In genomic region chr6:89581669-89582068, GRCh38 we compare ENCODE assay signal across 21 cellular contexts. TPM values are rescaled to one million over a fixed set of nuclear protein-coding genes. Genes with fewer than 3 reads are reported as not detected.
DNase-seq lines count a peak whose midpoint lies in the region; ATAC-seq and TF ChIP-seq lines count a peak whose summit lies in the region.
"Had no signal": no experiment of that assay in that cellular context is flagged by ENCODE, and none has a peak within 500 bp of the region (broad histone marks: within the 10 kb centered on the region; RNA-seq: fewer than 3 reads in every experiment).

No MANE protein-coding gene starts in this region.

- no peaks in the 10 kb centered on the region for H3K27me3 Mint-ChIP-seq in mesothelial cell of epicardium (ENCODE audit: low read depth)
- H3K27me3 Mint-ChIP-seq in activated CD8-positive, alpha-beta memory T cell treated with anti-CD3 and anti-CD28 coated beads, Interleukin-2, amount 10 ng/mL, durations not matched to agents 7 days and 5 days, result no peaks in the 10 kb centered on the region
- H3K27me3 Mint-ChIP-seq: activated CD4-positive, alpha-beta memory T cell treated with anti-CD3 and anti-CD28 coated beads for 36 hours; activated naive CD8-positive, alpha-beta T cell; central memory CD8-positive, alpha-beta T cell; T-cell had no signal

- no peaks in the 10 kb centered on the region for H3K9me3 Mint-ChIP-seq in mesothelial cell of epicardium
- H3K9me3 Mint-ChIP-seq in activated CD8-positive, alpha-beta memory T cell treated with anti-CD3 and anti-CD28 coated beads, Interleukin-2, amount 10 ng/mL, durations not matched to agents 7 days and 5 days (ENCODE audit: low read depth), result no peaks in the 10 kb centered on the region
- H3K9me3 Mint-ChIP-seq: activated CD4-positive, alpha-beta memory T cell treated with anti-CD3 and anti-CD28 coated beads for 36 hours; activated T-helper 2 cell treated with anti-CD3 and anti-CD28 coated beads, Interferon-gamma antibody, Interleukin-2, Interleukin-4, amounts not matched to agents 10 μg/mL and 5 μg/mL and 100 μg/mL, durations not matched to agents 14 hours and 24 hours and 36 hours; central memory CD8-positive, alpha-beta T cell; T-cell had no signal

- CTCF ChIA-PET in activated CD8-positive, alpha-beta memory T cell treated with anti-CD3 and anti-CD28 coated beads, Interleukin-2, amount 10 ng/mL, durations not matched to agents 7 days and 5 days (lab: Charles Lee), result interaction anchor here (1.3 kb wide), 1 partner anchor 19 kb away, joined by 3 read pairs; no protein-coding TSS in a partner anchor

- H3K4me1 Mint-ChIP-seq in mesothelial cell of epicardium, result peaks cover 21% of the 10 kb centered on the region
- H3K4me1 Mint-ChIP-seq in activated CD8-positive, alpha-beta memory T cell treated with anti-CD3 and anti-CD28 coated beads, Interleukin-2, amount 10 ng/mL, durations not matched to agents 7 days and 5 days, result peaks cover 2% of the 10 kb centered on the region
- H3K4me1 Mint-ChIP-seq: central memory CD8-positive, alpha-beta T cell; T-cell had no signal

- H3K27ac Mint-ChIP-seq in mesothelial cell of epicardium, result no peak overlapping the region
- no peak overlapping the region for H3K27ac Mint-ChIP-seq in activated CD8-positive, alpha-beta memory T cell treated with anti-CD3 and anti-CD28 coated beads, Interleukin-2, amount 10 ng/mL, durations not matched to agents 7 days and 5 days
- H3K27ac Mint-ChIP-seq: activated CD4-positive, alpha-beta memory T cell treated with anti-CD3 and anti-CD28 coated beads for 36 hours; activated naive CD8-positive, alpha-beta T cell; activated T-helper 2 cell treated with anti-CD3 and anti-CD28 coated beads, Interferon-gamma antibody, Interleukin-2, Interleukin-4, amounts not matched to agents 10 μg/mL and 5 μg/mL and 100 μg/mL, durations not matched to agents 14 hours and 24 hours and 36 hours; T-cell had no signal

- H3K36me3 Mint-ChIP-seq in mesothelial cell of epicardium, result peaks cover 2% of the 10 kb centered on the region
- H3K36me3 Mint-ChIP-seq in activated CD8-positive, alpha-beta memory T cell treated with anti-CD3 and anti-CD28 coated beads, Interleukin-2, amount 10 ng/mL, durations not matched to agents 7 days and 5 days, result no peaks in the 10 kb centered on the region
- H3K36me3 Mint-ChIP-seq: activated CD4-positive, alpha-beta memory T cell treated with anti-CD3 and anti-CD28 coated beads for 36 hours; activated naive CD8-positive, alpha-beta T cell; T-cell had no signal

- ATAC-seq in HG02571 (IDR thresholded peaks at IDR 0.05; ENCODE audit: unreplicated experiment) (no peak), GM19455 (IDR thresholded peaks at IDR 0.05; ENCODE audit: unreplicated experiment) (no peak)
- ATAC-seq in activated CD8-positive, alpha-beta memory T cell treated with anti-CD3 and anti-CD28 coated beads, Interleukin-2, amount 10 ng/mL, durations not matched to agents 7 days and 5 days, result no peak
- ATAC-seq: sciatic nerve; stimulated activated naive CD8-positive, alpha-beta T cell treated with anti-CD3 and anti-CD28 coated beads, Interleukin-15, Interleukin-2, amounts not matched to agents 100 U/mL and 50 U/mL, for 24 hours; T-cell had no signal

- peak; percentile 78 for DNase-seq in DMS153 treated with DMSO at 0.1 percent for 48 hours (lab: John Stamatoyannopoulos, UW; ENCODE audit: unreplicated experiment)
- peak; percentile 44 for DNase-seq in NCI-H128 (lab: John Stamatoyannopoulos, UW; ENCODE audit: unreplicated experiment)
- peak; percentile 96 for DNase-seq in NCI-H2171 treated with DMSO at 0.1 percent for 48 hours (lab: John Stamatoyannopoulos, UW)
- peak; percentile 7 for DNase-seq in SHP77 treated with DMSO at 0.1 percent for 48 hours (lab: John Stamatoyannopoulos, UW)
- DNase-seq in mesothelial cell of epicardium (ENCODE audit: low spot score in 2 of 2, unreplicated experiment in 2 of 2), result no peak
- DNase-seq in activated CD8-positive, alpha-beta memory T cell treated with anti-CD3 and anti-CD28 coated beads, Interleukin-2, amount 10 ng/mL, durations not matched to agents 7 days and 5 days, result no peak
- DNase-seq: activated CD4-positive, alpha-beta memory T cell treated with anti-CD3 and anti-CD28 coated beads for 36 hours; Calu3; kidney; MG63; NCI-H1930; Peyer's patch; posterior cingulate gyrus; stimulated activated naive CD8-positive, alpha-beta T cell treated with anti-CD3 and anti-CD28 coated beads, Interleukin-15, Interleukin-2, amounts not matched to agents 100 U/mL and 50 U/mL, for 24 hours; T-cell had no signal

- TF ChIP-seq CTCF in mesothelial cell of epicardium (IDR thresholded peaks at IDR 0.05; ENCODE audit: unreplicated experiment), result no peak

- no peak overlapping the region for H3K4me3 Mint-ChIP-seq in mesothelial cell of epicardium
- H3K4me3 Mint-ChIP-seq in activated CD8-positive, alpha-beta memory T cell treated with anti-CD3 and anti-CD28 coated beads, Interleukin-2, amount 10 ng/mL, durations not matched to agents 7 days and 5 days, result no peak overlapping the region
- H3K4me3 Mint-ChIP-seq: activated CD4-positive, alpha-beta memory T cell treated with anti-CD3 and anti-CD28 coated beads for 36 hours; activated naive CD8-positive, alpha-beta T cell; central memory CD8-positive, alpha-beta T cell; T-cell had no signal

RNA-seq across cellular contexts. Expression of gene LYRM2, which starts 56.9 kb away (rescaled TPM):
- 26.4 to 29.8 TPM (median 27.1 TPM) in 3 replicates for total RNA-seq in mesothelial cell of epicardium
- total RNA-seq in activated CD8-positive, alpha-beta memory T cell treated with anti-CD3 and anti-CD28 coated beads, Interleukin-2, amount 10 ng/mL, durations not matched to agents 7 days and 5 days, result 10 to 100 TPM; 28.9 to 30.1 TPM

Comparison
In these comparisons a context has a peak if more than half of its experiments do, and no peak if none do; other contexts are left out.
1. DNase-seq: peak in DMS153 treated with DMSO at 0.1 percent for 48 hours (single experiment), NCI-H128 (single experiment), NCI-H2171 treated with DMSO at 0.1 percent for 48 hours (single experiment) and SHP77 treated with DMSO at 0.1 percent for 48 hours (single experiment); none in mesothelial cell of epicardium (0 of 2) and activated CD8-positive, alpha-beta memory T cell treated with anti-CD3 and anti-CD28 coated beads, Interleukin-2, amount 10 ng/mL, durations not matched to agents 7 days and 5 days (single experiment).